ENCODE assay signal across 8 cellular contexts in the genomic region with DNA sequence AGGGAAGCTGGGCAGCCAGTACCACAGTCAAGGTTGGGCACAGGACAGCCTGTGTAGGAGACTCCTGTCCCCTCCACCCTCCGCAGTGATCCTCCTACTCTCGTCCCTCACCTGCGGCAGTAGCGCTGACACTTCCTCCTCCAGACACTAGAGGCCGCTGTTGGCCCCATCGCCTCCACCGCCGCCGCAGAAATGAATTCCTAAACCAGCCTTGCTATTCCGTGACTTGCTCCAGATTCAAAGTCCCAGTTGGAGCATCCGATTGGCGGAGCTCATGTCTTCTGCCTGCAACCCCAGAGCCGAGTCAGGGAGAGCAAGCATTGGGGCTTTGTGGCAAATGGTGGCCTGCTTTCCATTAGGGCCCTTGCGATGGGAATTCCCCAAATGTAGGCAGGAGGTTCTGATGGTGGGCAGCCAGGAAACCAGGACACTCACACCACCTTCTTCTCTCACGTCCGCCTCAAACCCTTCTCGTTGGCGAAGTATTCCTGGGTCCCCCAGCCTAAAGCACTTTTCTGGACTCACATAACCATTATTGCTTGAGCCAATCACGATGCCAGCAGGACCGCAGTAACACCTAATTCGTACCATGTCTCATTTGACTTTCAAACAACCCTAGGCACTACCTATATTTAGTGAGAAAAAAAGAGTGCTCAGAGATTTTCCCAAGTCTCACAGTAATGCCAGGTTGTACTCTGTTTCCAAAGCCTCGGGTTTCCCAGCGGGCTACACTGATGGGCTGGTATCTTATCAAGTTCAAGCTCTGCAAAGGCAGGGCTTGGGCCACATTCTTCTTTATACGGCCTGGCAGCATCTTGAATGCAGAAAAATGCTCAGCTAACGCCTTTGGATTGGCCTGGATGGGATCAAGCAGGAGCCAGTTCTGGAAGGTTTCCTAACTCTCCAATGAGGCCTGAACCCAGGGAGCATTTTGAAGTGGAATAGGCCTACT.
A peak's percentile ranks its signal among the peaks of the same experiment; 100 is the strongest.
DNase-seq lines count a peak whose midpoint lies in the region; ATAC-seq and TF ChIP-seq lines count a peak whose summit lies in the region.

No MANE protein-coding gene starts in this region.

- TF ChIP-seq CTCF in retinal pigment epithelial cell (conservative IDR thresholded peaks at IDR 0.05; ENCODE audit: low read depth, low read length), result peak; percentile 96

- peak overlapping the region; percentile 98 for H3K27ac Mint-ChIP-seq in T-helper 1 cell treated with Interleukin-12 subunit alpha and Interleukin-12 subunit beta and Interleukin-4 antibody, amounts not matched to agents 30 μg/mL and 1 μg/mL, for 36 hours

- peak; percentile 69 for DNase-seq in COR-L47 (lab: John Stamatoyannopoulos, UW)
- peak; percentile 61 to 83 (median 65) for DNase-seq in NCI-H1417 (lab: John Stamatoyannopoulos, UW)
- peak in 56 of 58 donors; percentile 22 to 85 (median 74) for DNase-seq in anterior cingulate cortex (lab: John Stamatoyannopoulos, UW)
- peak; percentile 81 for DNase-seq in hepatic stellate cell (ENCODE audit: low spot score)
- no peak for DNase-seq in retinal pigment epithelial cell (ENCODE audit: low read depth)

- peak; percentile 23 for ATAC-seq in GM21619 (IDR thresholded peaks at IDR 0.05; ENCODE audit: unreplicated experiment)
- ATAC-seq in HG02852 (IDR thresholded peaks at IDR 0.05; ENCODE audit: unreplicated experiment), result no peak

- peaks cover 35% of the 10 kb centered on the region for H3K4me1 Mint-ChIP-seq in T-helper 1 cell treated with Interleukin-12 subunit alpha and Interleukin-12 subunit beta and Interleukin-4 antibody, amounts not matched to agents 30 μg/mL and 1 μg/mL, for 36 hours (ENCODE audit: low read depth)

- peak overlapping the region; percentile 98 for H3K4me3 Mint-ChIP-seq in T-helper 1 cell treated with Interleukin-12 subunit alpha and Interleukin-12 subunit beta and Interleukin-4 antibody, amounts not matched to agents 30 μg/mL and 1 μg/mL, for 36 hours

- peaks cover 4% of the 10 kb centered on the region for H3K27me3 Mint-ChIP-seq in T-helper 1 cell treated with Interleukin-12 subunit alpha and Interleukin-12 subunit beta and Interleukin-4 antibody, amounts not matched to agents 30 μg/mL and 1 μg/mL, for 36 hours (ENCODE audit: low read depth)

- H3K4me3 ChIP-seq in retinal pigment epithelial cell (ENCODE audit: low read length), result no peak overlapping the region

- H3K9me3 Mint-ChIP-seq in T-helper 1 cell treated with Interleukin-12 subunit alpha and Interleukin-12 subunit beta and Interleukin-4 antibody, amounts not matched to agents 30 μg/mL and 1 μg/mL, for 36 hours, result no peaks in the 10 kb centered on the region

- H3K36me3 Mint-ChIP-seq in T-helper 1 cell treated with Interleukin-12 subunit alpha and Interleukin-12 subunit beta and Interleukin-4 antibody, amounts not matched to agents 30 μg/mL and 1 μg/mL, for 36 hours (ENCODE audit: low read depth), result peaks cover 10% of the 10 kb centered on the region
